12 cellular contexts compared by ENCODE assay signal in the genomic region with DNA sequence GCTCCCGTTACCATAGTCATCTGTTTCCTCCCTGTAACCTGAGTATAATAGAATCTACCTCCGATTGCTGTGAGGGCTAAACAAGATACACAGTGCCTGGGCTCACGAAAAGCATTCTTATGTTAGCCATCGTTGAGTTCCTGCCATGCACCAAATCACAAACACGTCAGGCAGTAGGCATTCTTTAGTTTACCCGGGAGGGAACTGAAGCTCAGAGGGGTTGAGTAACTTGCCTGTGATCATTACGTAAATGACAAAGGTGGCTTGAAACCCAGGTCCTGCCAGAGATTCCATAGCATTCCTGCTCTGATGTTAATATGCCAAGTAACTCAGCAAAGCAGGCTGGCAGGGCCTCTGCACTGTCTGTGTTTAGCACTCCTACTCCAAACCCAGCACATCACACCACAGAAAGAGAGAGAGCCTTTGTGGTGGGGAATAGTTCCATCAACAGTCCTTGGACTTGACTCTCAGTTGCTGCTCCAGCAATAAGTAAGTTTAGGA. TPM values are rescaled to one million over a fixed set of nuclear protein-coding genes. Genes with fewer than 3 reads are reported as not detected.
DNase-seq lines count a peak whose midpoint lies in the region; ATAC-seq and TF ChIP-seq lines count a peak whose summit lies in the region.
"Had no signal": no experiment of that assay in that cellular context is flagged by ENCODE, and none has a peak within 500 bp of the region (broad histone marks: within the 10 kb centered on the region; RNA-seq: fewer than 3 reads in every experiment).

No MANE protein-coding gene starts in this region.

- DNase-seq in AG20443 (ENCODE audit: low spot score) (peak; percentile 36), MV-4-11 (lab: John Stamatoyannopoulos, UW) (peak; percentile 16), epithelial cell of prostate (ENCODE audit: low read depth, low spot score) (peak; percentile 48), lung (ENCODE audit: low spot score) (no peak), DMS114 treated with DMSO at 0.1 percent for 48 hours (lab: John Stamatoyannopoulos, UW; ENCODE audit: unreplicated experiment) (no peak), SIG-M5 (lab: John Stamatoyannopoulos, UW) (no peak), GM20000 (ENCODE audit: low spot score) (no peak), T-helper 9 cell (no peak)
- DNase-seq: effector memory CD4-positive, alpha-beta T cell; spleen; T1000 had no signal

- H3K27ac ChIP-seq in epithelial cell of prostate = peak overlapping the region; percentile 83
- peak overlapping the region; percentile 37 to 92 for H3K27ac ChIP-seq in lung (ENCODE audit: low read depth in 1 of 2, low read length in 1 of 2)
- H3K27ac ChIP-seq: spleen had no signal

- no peak overlapping the region for H3K4me3 ChIP-seq in lung
- H3K4me3 ChIP-seq: spleen had no signal

- 32 to 42% methylated on average over 7 of the region's 7 CpGs for whole genome bisulfite sequencing in lung, 2 donors

- no peaks in the 10 kb centered on the region for H3K36me3 ChIP-seq in lung (ENCODE audit: control insufficient read depth in 2 of 2, insufficient read depth in 2 of 2, low read length in 2 of 2)
- H3K36me3 ChIP-seq: spleen had no signal

- no peaks in the 10 kb centered on the region for H3K9me3 ChIP-seq in lung (ENCODE audit: control insufficient read depth in 2 of 2, insufficient read depth in 1 of 2, low read length in 1 of 2)
- H3K9me3 ChIP-seq: spleen had no signal

- no peaks in the 10 kb centered on the region for H3K27me3 ChIP-seq in lung (ENCODE audit: control insufficient read depth, insufficient read depth)

- TF ChIP-seq CTCF in lung (IDR thresholded peaks at IDR 0.05; ENCODE audit: control extremely low read depth, extremely low read depth) (no peak), GM20000 (IDR thresholded peaks at IDR 0.05; ENCODE audit: extremely low read depth, missing control alignments) (no peak)

- no peak for ATAC-seq in lung (ENCODE audit: insufficient read depth, low FRiP score)

- H3K4me1 ChIP-seq in lung (ENCODE audit: control insufficient read depth in 2 of 2, insufficient read depth in 2 of 2, low read length in 2 of 2) = peaks cover 0 to 4% of the 10 kb centered on the region in 2 donors

RNA-seq across cellular contexts. Expression of a gene that starts 1.4 kb away (rescaled TPM):
- total RNA-seq in lung = 1 to 10 TPM; 1.0 to 1.6 TPM
- polyA plus RNA-seq in lung = under 1 TPM; 0.03 to 0.20 TPM
- polyA plus RNA-seq: BJ had no signal

RNA-seq across cellular contexts. Expression of a gene that starts 22.5 kb away (rescaled TPM):
- 1 to 10 TPM; 3.1 to 5.2 TPM for total RNA-seq in lung
- 1 to 10 TPM in 1 of 2 donors, under 1 TPM in 1; 0.95 to 1.5 TPM for polyA plus RNA-seq in lung

RNA-seq across cellular contexts. Expression of a gene that starts 49.7 kb away (rescaled TPM):
- total RNA-seq in lung = 10 to 100 TPM; 29.3 to 49.1 TPM
- 10 to 100 TPM; 34.4 to 36.5 TPM for polyA plus RNA-seq in lung
- polyA plus RNA-seq: BJ had no signal

Comparison
In these comparisons a context has a peak if more than half of its experiments do, and no peak if none do; other contexts are left out.
1. DNase-seq: peak in AG20443 (single experiment), MV-4-11 (single experiment) and epithelial cell of prostate (single experiment); none in lung (single experiment), DMS114 treated with DMSO at 0.1 percent for 48 hours (single experiment), SIG-M5 (single experiment), GM20000 (single experiment) and T-helper 9 cell (single experiment).